19 cellular contexts compared by ENCODE assay signal in genomic region chr1:198575292-198575691, GRCh38. TPM values are rescaled to one million over a fixed set of nuclear protein-coding genes. Genes with fewer than 3 reads are reported as not detected.
DNase-seq lines count a peak whose midpoint lies in the region; ATAC-seq and TF ChIP-seq lines count a peak whose summit lies in the region.
"Had no signal": no experiment of that assay in that cellular context is flagged by ENCODE, and none has a peak within 500 bp of the region (broad histone marks: within the 10 kb centered on the region; RNA-seq: fewer than 3 reads in every experiment).

No MANE protein-coding gene starts in this region.

- no TSS peak for BruUV-seq in Panc1 (replicated peaks; lab: Mats Ljungman, UMichigan)

- H3K4me1 Mint-ChIP-seq in activated CD4-positive, alpha-beta T cell treated with anti-CD3 and anti-CD28 coated beads for 36 hours = peaks cover 14% of the 10 kb centered on the region
- H3K4me1 Mint-ChIP-seq in naive B cell = peaks cover 23 to 35% (median 24%) of the 10 kb centered on the region in 3 donors

- no peaks in the 10 kb centered on the region for H3K36me3 Mint-ChIP-seq in activated CD4-positive, alpha-beta T cell treated with anti-CD3 and anti-CD28 coated beads for 36 hours (ENCODE audit: low read depth)
- H3K36me3 Mint-ChIP-seq in naive B cell = peaks cover 0 to 7% of the 10 kb centered on the region in 2 donors
- H3K36me3 Mint-ChIP-seq: CD8-positive, alpha-beta T cell had no signal

- WGBS in GM23248 (ENCODE audit: low coverage in 1 of 2, low lambda C conversion rate in 2 of 2, missing lambda C conversion rate in 2 of 2), 2 experiments = 73 to 90% methylated on average over 1 of the region's 1 CpG
- 55 to 79% (median 68%) methylated on average over 1 of the region's 1 CpG for WGBS in adrenal gland, 4 donors

- H3K79me2 ChIP-seq in GM23248 (ENCODE audit: insufficient read depth) = no peaks in the 10 kb centered on the region

- in situ Hi-C loops in GM23248 (cut with MboI) = no loop called here
- in situ Hi-C loops in Panc1 (cut with HindIII; ENCODE audit: low pct_unique_long_range_greater_than_20kb, low sequenced_read_pairs) = no loop called here

- no peaks in the 10 kb centered on the region for H4K20me1 ChIP-seq in GM23248 (ENCODE audit: insufficient read depth)
- H4K20me1 ChIP-seq: BLaER1 had no signal

- no peaks in the 10 kb centered on the region for H3K9me2 ChIP-seq in GM23248 (ENCODE audit: insufficient read depth)

- H3K27ac ChIP-seq in GM23248 (no peak overlapping the region), Panc1 (ENCODE audit: low read length) (peak overlapping the region; percentile 66; the same call in 1 of the 2 replicates), adrenal gland (no peak overlapping the region)
- H3K27ac ChIP-seq: BLaER1, PC-9, SJCRH30 had no signal

- H3K27me3 ChIP-seq in GM23248 (replicated peaks; ENCODE audit: insufficient read depth) (no peaks in the 10 kb centered on the region), Panc1 (ENCODE audit: control insufficient read depth, insufficient read depth, low read length) (no peaks in the 10 kb centered on the region), adrenal gland (no peaks in the 10 kb centered on the region)
- H3K27me3 ChIP-seq: BLaER1, SJCRH30 had no signal

- no peak for DNase-seq in activated CD4-positive, alpha-beta T cell treated with anti-CD3 and anti-CD28 coated beads for 36 hours
- DNase-seq in activated CD4-positive, alpha-beta T cell treated with anti-CD3 and anti-CD28 coated beads, Interleukin-2, amount 50 U/mL, for 4 hours = no peak
- DNase-seq in GM23248 (no peak), Panc1 (ENCODE audit: low read depth, low spot score) (no peak), naive B cell (no peak), posterior cingulate gyrus (no peak), adrenal gland (no peak), retina (no peak)
- DNase-seq: Calu3; CD8-positive, alpha-beta T cell; NCI-H1417; NCI-H187; NCI-H2227 treated with DMSO at 0.1 percent for 48 hours; NCI-H510A treated with DMSO at 0.1 percent for 48 hours; NCI-H774; PC-9; SJCRH30 had no signal

- H3K27me3 Mint-ChIP-seq in activated CD4-positive, alpha-beta T cell treated with anti-CD3 and anti-CD28 coated beads for 36 hours = no peaks in the 10 kb centered on the region
- H3K27me3 Mint-ChIP-seq in naive B cell = no peaks in the 10 kb centered on the region

- intact Hi-C loops in activated CD4-positive, alpha-beta T cell treated with anti-CD3 and anti-CD28 coated beads for 36 hours (cut with DNase I, micrococcal nuclease) = no loop called here
- intact Hi-C loops in Panc1 (cut with micrococcal nuclease; ENCODE audit: unreplicated experiment) (no loop called here), posterior cingulate gyrus (cut with DNase I) (no loop called here), adrenal gland (cut with DNase I) (no loop called here)

- H3K4me2 ChIP-seq in GM23248 (ENCODE audit: unreplicated experiment) = no peak overlapping the region
- H3K4me2 ChIP-seq: BLaER1, PC-9 had no signal

- H3K4me1 ChIP-seq in GM23248 (ENCODE audit: insufficient read depth) (peaks cover 32% of the 10 kb centered on the region), Panc1 (ENCODE audit: control insufficient read depth, insufficient read depth, low read length) (0 out of 2 replicates have a peak, but pooled peaks cover 3% of the 10 kb centered on the region), adrenal gland (replicated peaks in 1 of 2) (no peaks in the 10 kb centered on the region)
- H3K4me1 ChIP-seq: BLaER1, HAP-1, SJCRH30 had no signal

- no peak overlapping the region for H3K9ac ChIP-seq in GM23248
- H3K9ac ChIP-seq: BLaER1 had no signal

- TF ChIP-seq POLR2A in adrenal gland (IDR thresholded peaks at IDR 0.05) = no peak

- peak overlapping the region; percentile 11 for H2AFZ ChIP-seq in GM23248
- H2AFZ ChIP-seq: PC-9 had no signal

- H3K4me3 Mint-ChIP-seq in activated CD4-positive, alpha-beta T cell treated with anti-CD3 and anti-CD28 coated beads for 36 hours = no peak overlapping the region
- H3K4me3 Mint-ChIP-seq in naive B cell = peak overlapping the region in 7 of 8 donors; percentile 9 to 71 (median 44)
- H3K4me3 Mint-ChIP-seq: CD8-positive, alpha-beta T cell had no signal

- POLR2A ChIA-PET in activated CD4-positive, alpha-beta T cell treated with anti-CD3 and anti-CD28 coated beads for 36 hours (lab: Charles Lee) = no interaction called here
- POLR2A ChIA-PET in Panc1 (lab: Charles Lee) = no interaction called here

- TF ChIP-seq CTCF in Panc1 (IDR thresholded peaks at IDR 0.05) (no peak), adrenal gland (IDR thresholded peaks at IDR 0.05) (no peak)

- H3K36me3 ChIP-seq in GM23248 (ENCODE audit: low read depth) (no peaks in the 10 kb centered on the region; the same call in 1 of the 2 replicates), Panc1 (ENCODE audit: control insufficient read depth, insufficient read depth, low read length) (no peaks in the 10 kb centered on the region), adrenal gland (replicated peaks in 1 of 2) (no peaks in the 10 kb centered on the region)
- H3K36me3 ChIP-seq: BLaER1, HAP-1, SJCRH30 had no signal

- H3K9me3 Mint-ChIP-seq in activated CD4-positive, alpha-beta T cell treated with anti-CD3 and anti-CD28 coated beads for 36 hours (ENCODE audit: low read depth) = peaks cover 2% of the 10 kb centered on the region
- H3K9me3 Mint-ChIP-seq in naive B cell = peaks cover 0 to 15% (median 7%) of the 10 kb centered on the region in 7 donors

- H3K4me3 ChIP-seq in GM23248 = no peak overlapping the region
- no peak overlapping the region for H3K4me3 ChIP-seq in Panc1 (ENCODE audit: low read depth in 2 of 2, low read length in 2 of 2)
- H3K4me3 ChIP-seq in adrenal gland = no peak overlapping the region
- H3K4me3 ChIP-seq: BLaER1, HAP-1, PC-9, SJCRH30 had no signal

- peaks cover 26% of the 10 kb centered on the region for H3F3A ChIP-seq in GM23248 (ENCODE audit: insufficient read depth)

- no peaks in the 10 kb centered on the region for H3K9me3 ChIP-seq in GM23248 (ENCODE audit: low read depth)
- H3K9me3 ChIP-seq in Panc1 (ENCODE audit: control insufficient read depth, insufficient read depth, low read depth, low read length) = no peaks in the 10 kb centered on the region
- no peaks in the 10 kb centered on the region for H3K9me3 ChIP-seq in adrenal gland (replicated peaks in 1 of 3)
- H3K9me3 ChIP-seq: HAP-1, SJCRH30 had no signal

- H3K27ac Mint-ChIP-seq in activated CD4-positive, alpha-beta T cell treated with anti-CD3 and anti-CD28 coated beads for 36 hours = no peak overlapping the region
- peak overlapping the region; percentile 29 to 97 (median 83) for H3K27ac Mint-ChIP-seq in naive B cell
- H3K27ac Mint-ChIP-seq: CD8-positive, alpha-beta T cell had no signal

- peak; percentile 63 for ATAC-seq in activated CD4-positive, alpha-beta T cell treated with anti-CD3 and anti-CD28 coated beads for 36 hours
- ATAC-seq in Panc1 (no peak), naive B cell (ENCODE audit: low read depth in 2 of 2) (no peak)
- ATAC-seq: CD8-positive, alpha-beta T cell had no signal

- CTCF ChIA-PET in activated CD4-positive, alpha-beta T cell treated with anti-CD3 and anti-CD28 coated beads for 36 hours (lab: Charles Lee) = interaction anchor here (1.1 to 1.2 kb wide), 3 partner anchors 11 to 36 kb away, joined by 3 to 4 read pairs (median 3); no protein-coding TSS in a partner anchor
- CTCF ChIA-PET in Panc1 (lab: Charles Lee) = interaction anchor here (0.6 kb wide), 1 partner anchor 480 kb away, joined by 3 read pairs; no protein-coding TSS in a partner anchor

RNA-seq across cellular contexts. Expression of gene ATP6V1G3, which starts 34.8 kb away (rescaled TPM):
- total RNA-seq in activated CD4-positive, alpha-beta T cell treated with anti-CD3 and anti-CD28 coated beads for 36 hours = not detected
- not detected in 2 replicates for total RNA-seq in GM23248 (2014; rRNA removed; shearing (Covaris generic))
- polyA plus RNA-seq in GM23248 (2016; fragmentation: Nextera tagmentation; extraction: Ambion mirVana) (1.3 and 2.9 TPM in 2 replicates), naive B cell (ENCODE audit: low read depth in 6 of 6) (not detected), adrenal gland (not detected)
- total RNA-seq in Panc1 (2021; ENCODE audit: unreplicated experiment) (not detected), adrenal gland (not detected)
- polyA plus RNA-seq in Panc1 (2012; ENCODE audit: insufficient read length) = not detected
- total RNA-seq: Calu3; CD8-positive, alpha-beta T cell; PC-9; SJCRH30 had no signal
